1 cellular context compared by ENCODE assay signal in genomic region chr2:9020267-9020666, GRCh38.
TF ChIP-seq lines count a peak whose summit lies in the region.

No MANE protein-coding gene starts in this region.

TF ChIP-seq in K562, 482 proteins besides CTCF, POLR2A, EP300 and RAD21 (continued from another document):
- TF ChIP-seq ARID4B (CRISPR knock-in tag; IDR thresholded peaks at IDR 0.05) (no peak), TCF3 (CRISPR knock-in tag; IDR thresholded peaks at IDR 0.05) (peak; percentile 51)
TF ChIP-seq in K562: peak in this region for 6.
